7 cellular contexts compared by ENCODE assay signal in the genomic region with DNA sequence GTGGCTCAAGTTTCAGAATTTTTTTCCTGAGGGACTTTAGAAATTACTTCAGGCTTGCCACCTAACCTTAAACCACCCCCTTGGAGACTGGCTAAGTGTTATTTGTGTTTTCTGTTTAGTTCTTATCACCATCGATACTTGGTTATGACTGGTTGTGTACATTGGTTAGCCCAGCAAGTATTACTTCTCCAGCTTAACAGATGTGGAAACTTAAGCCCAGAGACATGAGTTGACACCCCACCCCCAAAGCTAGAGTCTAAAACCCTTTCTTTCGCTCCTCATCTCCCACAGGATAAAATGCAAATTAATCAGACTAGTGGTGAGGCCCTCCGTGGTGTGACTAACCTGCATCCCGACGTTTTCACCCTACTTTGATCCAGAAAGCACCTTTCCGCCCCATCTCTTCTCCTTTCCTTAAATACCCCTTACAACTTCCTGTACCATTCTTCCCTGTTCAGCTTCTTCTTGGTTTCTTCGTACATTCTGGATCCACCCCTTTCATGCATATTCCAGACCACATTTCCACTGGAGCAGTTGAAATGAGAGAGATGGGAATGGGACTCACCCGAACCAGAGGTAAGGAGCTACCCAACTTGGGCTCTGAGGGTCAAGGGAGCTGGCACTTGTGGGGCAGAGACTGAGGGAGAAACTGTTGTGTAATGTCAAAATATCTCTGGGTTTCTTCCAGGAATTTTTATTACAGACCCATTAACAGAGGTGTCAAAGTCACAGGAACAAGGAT.
DNase-seq lines count a peak whose midpoint lies in the region; ATAC-seq lines count a peak whose summit lies in the region.

No MANE protein-coding gene starts in this region.

- ATAC-seq in GM18907 (IDR thresholded peaks at IDR 0.05; ENCODE audit: unreplicated experiment) (peak; percentile 24), HG02938 (IDR thresholded peaks at IDR 0.05; ENCODE audit: unreplicated experiment) (peak; percentile 38)

- peak overlapping the region; percentile 59 for H3K4me3 ChIP-seq in skeletal muscle cell (ENCODE audit: low read depth, low read length)

- DNase-seq in SW480 (ENCODE audit: low spot score) = peak; percentile 35
- DNase-seq in fibroblast of peridontal ligament (ENCODE audit: extremely low read depth) = peak; percentile 66
- DNase-seq in skeletal muscle cell (ENCODE audit: low read depth) = no peak
- DNase-seq in stimulated activated CD4-positive, alpha-beta T cell treated with anti-CD3 and anti-CD28 coated beads, Interleukin-2, amount 100 ng/mL, for 24 hours = no peak
- no peak for DNase-seq in 8988T

Comparison
In these comparisons a context has a peak if more than half of its experiments do, and no peak if none do; other contexts are left out.
1. DNase-seq: peak in SW480 (single experiment) and fibroblast of peridontal ligament (single experiment); none in skeletal muscle cell (single experiment), stimulated activated CD4-positive, alpha-beta T cell treated with anti-CD3 and anti-CD28 coated beads, Interleukin-2, amount 100 ng/mL, for 24 hours (0 of 2) and 8988T (single experiment).